ENCODE assay signal across 1 cellular context in the genomic region with DNA sequence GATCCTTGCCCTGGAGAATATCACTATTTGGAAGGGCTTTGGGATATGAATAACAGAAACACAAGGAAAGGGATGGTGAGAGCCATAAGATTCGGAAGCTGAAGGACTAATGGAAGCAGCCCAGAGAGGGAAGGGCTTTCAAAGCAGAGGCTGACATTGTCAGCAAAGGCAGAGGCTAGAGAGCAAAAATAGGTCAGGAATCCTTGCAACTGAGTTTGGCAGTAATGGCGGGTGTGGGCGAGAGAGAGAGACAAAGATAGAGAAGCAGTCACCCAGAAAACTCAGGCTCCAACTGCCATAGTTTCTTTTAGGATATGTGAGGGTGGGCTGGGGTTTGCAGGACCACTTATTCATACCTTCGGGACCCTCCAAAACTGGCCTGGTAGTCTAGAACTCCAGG.
TF ChIP-seq lines count a peak whose summit lies in the region.

No MANE protein-coding gene starts in this region.

TF ChIP-seq in K562, 482 proteins besides CTCF, POLR2A, EP300 and RAD21:
- TF ChIP-seq, protein P1, sequence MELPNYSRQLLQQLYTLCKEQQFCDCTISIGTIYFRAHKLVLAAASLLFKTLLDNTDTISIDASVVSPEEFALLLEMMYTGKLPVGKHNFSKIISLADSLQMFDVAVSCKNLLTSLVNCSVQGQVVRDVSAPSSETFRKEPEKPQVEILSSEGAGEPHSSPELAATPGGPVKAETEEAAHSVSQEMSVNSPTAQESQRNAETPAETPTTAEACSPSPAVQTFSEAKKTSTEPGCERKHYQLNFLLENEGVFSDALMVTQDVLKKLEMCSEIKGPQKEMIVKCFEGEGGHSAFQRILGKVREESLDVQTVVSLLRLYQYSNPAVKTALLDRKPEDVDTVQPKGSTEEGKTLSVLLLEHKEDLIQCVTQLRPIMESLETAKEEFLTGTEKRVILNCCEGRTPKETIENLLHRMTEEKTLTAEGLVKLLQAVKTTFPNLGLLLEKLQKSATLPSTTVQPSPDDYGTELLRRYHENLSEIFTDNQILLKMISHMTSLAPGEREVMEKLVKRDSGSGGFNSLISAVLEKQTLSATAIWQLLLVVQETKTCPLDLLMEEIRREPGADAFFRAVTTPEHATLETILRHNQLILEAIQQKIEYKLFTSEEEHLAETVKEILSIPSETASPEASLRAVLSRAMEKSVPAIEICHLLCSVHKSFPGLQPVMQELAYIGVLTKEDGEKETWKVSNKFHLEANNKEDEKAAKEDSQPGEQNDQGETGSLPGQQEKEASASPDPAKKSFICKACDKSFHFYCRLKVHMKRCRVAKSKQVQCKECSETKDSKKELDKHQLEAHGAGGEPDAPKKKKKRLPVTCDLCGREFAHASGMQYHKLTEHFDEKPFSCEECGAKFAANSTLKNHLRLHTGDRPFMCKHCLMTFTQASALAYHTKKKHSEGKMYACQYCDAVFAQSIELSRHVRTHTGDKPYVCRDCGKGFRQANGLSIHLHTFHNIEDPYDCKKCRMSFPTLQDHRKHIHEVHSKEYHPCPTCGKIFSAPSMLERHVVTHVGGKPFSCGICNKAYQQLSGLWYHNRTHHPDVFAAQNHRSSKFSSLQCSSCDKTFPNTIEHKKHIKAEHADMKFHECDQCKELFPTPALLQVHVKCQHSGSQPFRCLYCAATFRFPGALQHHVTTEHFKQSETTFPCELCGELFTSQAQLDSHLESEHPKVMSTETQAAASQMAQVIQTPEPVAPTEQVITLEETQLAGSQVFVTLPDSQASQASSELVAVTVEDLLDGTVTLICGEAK (IDR thresholded peaks at IDR 0.05), result no peak
- TF ChIP-seq, protein P1 (CRISPR knock-in tag; IDR thresholded peaks at IDR 0.05), result no peak
- 0 out of 2 replicates have a peak, but pooled peaks have one; percentile 50 for TF ChIP-seq ZNF197 (CRISPR knock-in tag; IDR thresholded peaks at IDR 0.05; ENCODE audit: low read depth)
- 0 out of 4 replicates have a peak, but pooled peaks of 1 of the 2 experiments have one; percentile 2 for TF ChIP-seq NRF1 (conservative IDR thresholded peaks at IDR 0.05 in 1 of 2, IDR thresholded peaks at IDR 0.05 in 1 of 2)
- TF ChIP-seq ZNF175 (CRISPR knock-in tag; IDR thresholded peaks at IDR 0.05; ENCODE audit: low read depth), result 0 out of 2 replicates have a peak, but pooled peaks have one; percentile 11
- peak in 1 of 3 experiments; percentile 10 for TF ChIP-seq YY1 (IDR thresholded peaks at IDR 0.05; ENCODE audit: borderline replicate concordance in 1 of 3, control insufficient read depth in 1 of 3, extremely low read depth in 1 of 3, insufficient read depth in 3 of 3, insufficient read length in 1 of 3, insufficient replicate concordance in 2 of 3, low read depth in 1 of 3, low read length in 2 of 3)
- TF ChIP-seq ERF (CRISPR knock-in tag; IDR thresholded peaks at IDR 0.05), result 0 out of 2 replicates have a peak, but pooled peaks have one; percentile 17
- no peak for TF ChIP-seq ARID3B (CRISPR knock-in tag; IDR thresholded peaks at IDR 0.05; ENCODE audit: borderline replicate concordance)
TF ChIP-seq in K562: peak in this region for 5.
